Comparison of ENCODE assay signal across 2 cellular contexts in the genomic region with DNA sequence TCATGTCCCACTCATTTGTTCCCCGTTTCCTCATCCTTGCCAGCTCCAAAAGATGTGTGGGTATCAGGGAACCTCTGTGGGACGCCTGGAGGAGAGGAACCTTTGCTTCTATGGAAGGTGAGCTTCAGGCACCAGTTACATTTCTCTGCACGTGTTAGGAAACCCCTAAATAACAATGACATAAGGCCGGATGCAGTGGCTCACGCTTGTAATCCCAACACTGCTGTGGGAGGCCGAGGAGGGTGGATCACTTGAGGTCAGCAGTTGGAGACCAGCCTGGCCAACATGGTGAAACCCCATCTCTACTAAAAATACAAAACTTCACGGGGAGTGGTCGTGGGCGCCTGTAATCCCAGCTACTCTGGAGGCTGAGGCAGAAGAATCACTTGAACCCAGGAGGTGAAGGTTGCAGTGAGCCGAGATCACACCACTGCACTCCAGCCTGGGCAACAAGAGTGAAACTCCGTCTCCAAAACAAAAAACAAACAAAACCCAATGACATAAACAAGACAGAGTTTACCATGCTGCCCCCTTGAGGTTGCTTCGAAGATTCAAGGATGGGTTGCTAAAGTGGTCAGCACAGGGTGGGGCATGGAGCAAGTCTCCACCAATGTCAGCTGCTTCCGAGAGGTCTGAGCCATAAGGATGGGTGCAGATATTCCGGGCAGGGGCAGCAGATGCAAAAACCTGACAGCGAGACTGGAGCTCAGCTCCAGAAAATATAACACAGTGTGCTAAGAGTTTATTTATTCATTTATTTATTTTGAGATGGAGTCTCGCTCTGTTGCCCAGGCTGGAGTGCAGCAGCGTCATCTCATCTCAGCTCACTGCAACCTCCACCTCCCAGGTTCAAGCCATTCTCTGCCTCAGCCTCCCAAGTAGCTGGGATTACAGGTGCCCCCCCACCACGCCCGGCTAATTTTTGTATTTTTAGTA.
TF ChIP-seq lines count a peak whose summit lies in the region.
"Not testable (repeated sequence)": the region's sequence is repeated elsewhere in the genome, so short reads cannot be mapped to it uniquely, and the experiment has no call there.

No MANE protein-coding gene starts in this region.

TF ChIP-seq in HEK293, 187 proteins besides CTCF, POLR2A, EP300 and RAD21:
- peak; percentile 70; the same call in 1 of the 2 replicates for TF ChIP-seq ZNF2 (tag by site-specific recombination; IDR thresholded peaks at IDR 0.05)
- TF ChIP-seq, protein P1, sequence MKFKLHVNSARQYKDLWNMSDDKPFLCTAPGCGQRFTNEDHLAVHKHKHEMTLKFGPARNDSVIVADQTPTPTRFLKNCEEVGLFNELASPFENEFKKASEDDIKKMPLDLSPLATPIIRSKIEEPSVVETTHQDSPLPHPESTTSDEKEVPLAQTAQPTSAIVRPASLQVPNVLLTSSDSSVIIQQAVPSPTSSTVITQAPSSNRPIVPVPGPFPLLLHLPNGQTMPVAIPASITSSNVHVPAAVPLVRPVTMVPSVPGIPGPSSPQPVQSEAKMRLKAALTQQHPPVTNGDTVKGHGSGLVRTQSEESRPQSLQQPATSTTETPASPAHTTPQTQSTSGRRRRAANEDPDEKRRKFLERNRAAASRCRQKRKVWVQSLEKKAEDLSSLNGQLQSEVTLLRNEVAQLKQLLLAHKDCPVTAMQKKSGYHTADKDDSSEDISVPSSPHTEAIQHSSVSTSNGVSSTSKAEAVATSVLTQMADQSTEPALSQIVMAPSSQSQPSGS (tag by site-specific recombination; IDR thresholded peaks at IDR 0.05; ENCODE audit: low read depth): 0 out of 2 replicates have a peak, but pooled peaks have one; percentile 23
- TF ChIP-seq ZNF654 (tag by site-specific recombination; IDR thresholded peaks at IDR 0.05; ENCODE audit: low read depth): peak; percentile 46
- peak; percentile 52; the same call in 1 of the 2 replicates for TF ChIP-seq PATZ1 (tag by site-specific recombination; IDR thresholded peaks at IDR 0.05)
TF ChIP-seq in HEK293: peak in this region for 4; not testable (repeated sequence) for 183.

TF ChIP-seq in K562, 482 proteins besides CTCF, POLR2A, EP300 and RAD21 (continues in another document):
- peak; percentile 63 for TF ChIP-seq ARID1B (IDR thresholded peaks at IDR 0.05)
- TF ChIP-seq ETV1 (tag; conservative IDR thresholded peaks at IDR 0.05; ENCODE audit: low read depth): peak; percentile 52; the same call in 1 of the 2 replicates
- TF ChIP-seq, protein P2, sequence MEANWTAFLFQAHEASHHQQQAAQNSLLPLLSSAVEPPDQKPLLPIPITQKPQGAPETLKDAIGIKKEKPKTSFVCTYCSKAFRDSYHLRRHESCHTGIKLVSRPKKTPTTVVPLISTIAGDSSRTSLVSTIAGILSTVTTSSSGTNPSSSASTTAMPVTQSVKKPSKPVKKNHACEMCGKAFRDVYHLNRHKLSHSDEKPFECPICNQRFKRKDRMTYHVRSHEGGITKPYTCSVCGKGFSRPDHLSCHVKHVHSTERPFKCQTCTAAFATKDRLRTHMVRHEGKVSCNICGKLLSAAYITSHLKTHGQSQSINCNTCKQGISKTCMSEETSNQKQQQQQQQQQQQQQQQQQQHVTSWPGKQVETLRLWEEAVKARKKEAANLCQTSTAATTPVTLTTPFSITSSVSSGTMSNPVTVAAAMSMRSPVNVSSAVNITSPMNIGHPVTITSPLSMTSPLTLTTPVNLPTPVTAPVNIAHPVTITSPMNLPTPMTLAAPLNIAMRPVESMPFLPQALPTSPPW (CRISPR knock-in tag; IDR thresholded peaks at IDR 0.05): peak; percentile 39; the same call in 1 of the 2 replicates
- peak in 1 of 2 experiments; percentile 66; a peak in 1 of 4 replicates for TF ChIP-seq ARNT (IDR thresholded peaks at IDR 0.05)
- 0 out of 2 replicates have a peak, but pooled peaks have one; percentile 23 for TF ChIP-seq L3MBTL2 (IDR thresholded peaks at IDR 0.05)
- TF ChIP-seq CTBP1 (IDR thresholded peaks at IDR 0.05; ENCODE audit: borderline replicate concordance): peak; percentile 30; the same call in 1 of the 2 replicates
- TF ChIP-seq, protein P3, sequence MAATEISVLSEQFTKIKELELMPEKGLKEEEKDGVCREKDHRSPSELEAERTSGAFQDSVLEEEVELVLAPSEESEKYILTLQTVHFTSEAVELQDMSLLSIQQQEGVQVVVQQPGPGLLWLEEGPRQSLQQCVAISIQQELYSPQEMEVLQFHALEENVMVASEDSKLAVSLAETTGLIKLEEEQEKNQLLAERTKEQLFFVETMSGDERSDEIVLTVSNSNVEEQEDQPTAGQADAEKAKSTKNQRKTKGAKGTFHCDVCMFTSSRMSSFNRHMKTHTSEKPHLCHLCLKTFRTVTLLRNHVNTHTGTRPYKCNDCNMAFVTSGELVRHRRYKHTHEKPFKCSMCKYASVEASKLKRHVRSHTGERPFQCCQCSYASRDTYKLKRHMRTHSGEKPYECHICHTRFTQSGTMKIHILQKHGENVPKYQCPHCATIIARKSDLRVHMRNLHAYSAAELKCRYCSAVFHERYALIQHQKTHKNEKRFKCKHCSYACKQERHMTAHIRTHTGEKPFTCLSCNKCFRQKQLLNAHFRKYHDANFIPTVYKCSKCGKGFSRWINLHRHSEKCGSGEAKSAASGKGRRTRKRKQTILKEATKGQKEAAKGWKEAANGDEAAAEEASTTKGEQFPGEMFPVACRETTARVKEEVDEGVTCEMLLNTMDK (IDR thresholded peaks at IDR 0.05; ENCODE audit: borderline replicate concordance, insufficient read depth, low read depth, low read length, poor library complexity, severe bottlenecking): peak; percentile 66
- TF ChIP-seq, protein P4, sequence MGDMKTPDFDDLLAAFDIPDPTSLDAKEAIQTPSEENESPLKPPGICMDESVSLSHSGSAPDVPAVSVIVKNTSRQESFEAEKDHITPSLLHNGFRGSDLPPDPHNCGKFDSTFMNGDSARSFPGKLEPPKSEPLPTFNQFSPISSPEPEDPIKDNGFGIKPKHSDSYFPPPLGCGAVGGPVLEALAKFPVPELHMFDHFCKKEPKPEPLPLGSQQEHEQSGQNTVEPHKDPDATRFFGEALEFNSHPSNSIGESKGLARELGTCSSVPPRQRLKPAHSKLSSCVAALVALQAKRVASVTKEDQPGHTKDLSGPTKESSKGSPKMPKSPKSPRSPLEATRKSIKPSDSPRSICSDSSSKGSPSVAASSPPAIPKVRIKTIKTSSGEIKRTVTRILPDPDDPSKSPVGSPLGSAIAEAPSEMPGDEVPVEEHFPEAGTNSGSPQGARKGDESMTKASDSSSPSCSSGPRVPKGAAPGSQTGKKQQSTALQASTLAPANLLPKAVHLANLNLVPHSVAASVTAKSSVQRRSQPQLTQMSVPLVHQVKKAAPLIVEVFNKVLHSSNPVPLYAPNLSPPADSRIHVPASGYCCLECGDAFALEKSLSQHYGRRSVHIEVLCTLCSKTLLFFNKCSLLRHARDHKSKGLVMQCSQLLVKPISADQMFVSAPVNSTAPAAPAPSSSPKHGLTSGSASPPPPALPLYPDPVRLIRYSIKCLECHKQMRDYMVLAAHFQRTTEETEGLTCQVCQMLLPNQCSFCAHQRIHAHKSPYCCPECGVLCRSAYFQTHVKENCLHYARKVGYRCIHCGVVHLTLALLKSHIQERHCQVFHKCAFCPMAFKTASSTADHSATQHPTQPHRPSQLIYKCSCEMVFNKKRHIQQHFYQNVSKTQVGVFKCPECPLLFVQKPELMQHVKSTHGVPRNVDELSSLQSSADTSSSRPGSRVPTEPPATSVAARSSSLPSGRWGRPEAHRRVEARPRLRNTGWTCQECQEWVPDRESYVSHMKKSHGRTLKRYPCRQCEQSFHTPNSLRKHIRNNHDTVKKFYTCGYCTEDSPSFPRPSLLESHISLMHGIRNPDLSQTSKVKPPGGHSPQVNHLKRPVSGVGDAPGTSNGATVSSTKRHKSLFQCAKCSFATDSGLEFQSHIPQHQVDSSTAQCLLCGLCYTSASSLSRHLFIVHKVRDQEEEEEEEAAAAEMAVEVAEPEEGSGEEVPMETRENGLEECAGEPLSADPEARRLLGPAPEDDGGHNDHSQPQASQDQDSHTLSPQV (IDR thresholded peaks at IDR 0.05): peak; percentile 73
- TF ChIP-seq CC2D1A (IDR thresholded peaks at IDR 0.05): peak; percentile 32; the same call in 1 of the 2 replicates
- peak; percentile 97 for TF ChIP-seq FOXJ2 (tag; IDR thresholded peaks at IDR 0.05)
- TF ChIP-seq FOXJ3 (CRISPR knock-in tag; IDR thresholded peaks at IDR 0.05): peak; percentile 90
- TF ChIP-seq, protein P5, sequence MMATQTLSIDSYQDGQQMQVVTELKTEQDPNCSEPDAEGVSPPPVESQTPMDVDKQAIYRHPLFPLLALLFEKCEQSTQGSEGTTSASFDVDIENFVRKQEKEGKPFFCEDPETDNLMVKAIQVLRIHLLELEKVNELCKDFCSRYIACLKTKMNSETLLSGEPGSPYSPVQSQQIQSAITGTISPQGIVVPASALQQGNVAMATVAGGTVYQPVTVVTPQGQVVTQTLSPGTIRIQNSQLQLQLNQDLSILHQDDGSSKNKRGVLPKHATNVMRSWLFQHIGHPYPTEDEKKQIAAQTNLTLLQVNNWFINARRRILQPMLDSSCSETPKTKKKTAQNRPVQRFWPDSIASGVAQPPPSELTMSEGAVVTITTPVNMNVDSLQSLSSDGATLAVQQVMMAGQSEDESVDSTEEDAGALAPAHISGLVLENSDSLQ (IDR thresholded peaks at IDR 0.05): peak; percentile 20; the same call in 1 of the 2 replicates
- TF ChIP-seq SOX6 (IDR thresholded peaks at IDR 0.05): peak; percentile 37; the same call in 1 of the 2 replicates
- TF ChIP-seq RFX1 (IDR thresholded peaks at IDR 0.05): peak; percentile 78
- TF ChIP-seq SMARCA4 (IDR thresholded peaks at IDR 0.05): peak; percentile 59; the same call in 1 of the 2 replicates
- peak in 1 of 2 experiments; percentile 19; a peak in 1 of 4 replicates for TF ChIP-seq KDM1A (IDR thresholded peaks at IDR 0.05)
- peak; percentile 60; the same call in 1 of the 2 replicates for TF ChIP-seq BCOR (IDR thresholded peaks at IDR 0.05)
- TF ChIP-seq FOXK2 (conservative IDR thresholded peaks at IDR 0.05 in 1 of 2, IDR thresholded peaks at IDR 0.05 in 1 of 2; ENCODE audit: low read depth in 2 of 2): peak; percentile 97 to 98
- TF ChIP-seq MTA2 (IDR thresholded peaks at IDR 0.05; ENCODE audit: low read depth): peak; percentile 45; the same call in 1 of the 2 replicates
- TF ChIP-seq HDAC2 (IDR thresholded peaks at IDR 0.05): peak; percentile 53; the same call in 1 of the 2 replicates
- TF ChIP-seq SMC3 (conservative IDR thresholded peaks at IDR 0.05; ENCODE audit: insufficient read depth, low read depth, low read length): peak; percentile 34; the same call in 1 of the 2 replicates
- TF ChIP-seq MAZ (CRISPR knock-in tag; conservative IDR thresholded peaks at IDR 0.05 in 1 of 2, IDR thresholded peaks at IDR 0.05 in 1 of 2): peak in 1 of 2 experiments; percentile 49; a peak in 2 of 4 replicates
- TF ChIP-seq HDGF (IDR thresholded peaks at IDR 0.05): peak; percentile 78
- TF ChIP-seq, protein P6, sequence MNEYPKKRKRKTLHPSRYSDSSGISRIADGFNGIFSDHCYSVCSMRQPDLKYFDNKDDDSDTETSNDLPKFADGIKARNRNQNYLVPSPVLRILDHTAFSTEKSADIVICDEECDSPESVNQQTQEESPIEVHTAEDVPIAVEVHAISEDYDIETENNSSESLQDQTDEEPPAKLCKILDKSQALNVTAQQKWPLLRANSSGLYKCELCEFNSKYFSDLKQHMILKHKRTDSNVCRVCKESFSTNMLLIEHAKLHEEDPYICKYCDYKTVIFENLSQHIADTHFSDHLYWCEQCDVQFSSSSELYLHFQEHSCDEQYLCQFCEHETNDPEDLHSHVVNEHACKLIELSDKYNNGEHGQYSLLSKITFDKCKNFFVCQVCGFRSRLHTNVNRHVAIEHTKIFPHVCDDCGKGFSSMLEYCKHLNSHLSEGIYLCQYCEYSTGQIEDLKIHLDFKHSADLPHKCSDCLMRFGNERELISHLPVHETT (CRISPR knock-in tag; conservative IDR thresholded peaks at IDR 0.05 in 1 of 2, IDR thresholded peaks at IDR 0.05 in 1 of 2): 0 out of 4 replicates have a peak, but pooled peaks of 1 of the 2 experiments have one; percentile 38
- TF ChIP-seq NRF1 (conservative IDR thresholded peaks at IDR 0.05 in 1 of 2, IDR thresholded peaks at IDR 0.05 in 1 of 2): 0 out of 4 replicates have a peak, but pooled peaks of 1 of the 2 experiments have one; percentile 7
- TF ChIP-seq, protein P7, sequence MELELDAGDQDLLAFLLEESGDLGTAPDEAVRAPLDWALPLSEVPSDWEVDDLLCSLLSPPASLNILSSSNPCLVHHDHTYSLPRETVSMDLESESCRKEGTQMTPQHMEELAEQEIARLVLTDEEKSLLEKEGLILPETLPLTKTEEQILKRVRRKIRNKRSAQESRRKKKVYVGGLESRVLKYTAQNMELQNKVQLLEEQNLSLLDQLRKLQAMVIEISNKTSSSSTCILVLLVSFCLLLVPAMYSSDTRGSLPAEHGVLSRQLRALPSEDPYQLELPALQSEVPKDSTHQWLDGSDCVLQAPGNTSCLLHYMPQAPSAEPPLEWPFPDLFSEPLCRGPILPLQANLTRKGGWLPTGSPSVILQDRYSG (tag; conservative IDR thresholded peaks at IDR 0.05; ENCODE audit: low read depth): 0 out of 2 replicates have a peak, but pooled peaks have one; percentile 51
- peak; percentile 54; the same call in 1 of the 2 replicates for TF ChIP-seq ZZZ3 (IDR thresholded peaks at IDR 0.05)
- peak; percentile 65; the same call in 1 of the 2 replicates for TF ChIP-seq TOE1 (IDR thresholded peaks at IDR 0.05; ENCODE audit: borderline replicate concordance)
- not testable (repeated sequence) for TF ChIP-seq TOE1 (CRISPR knock-in tag; IDR thresholded peaks at IDR 0.05; ENCODE audit: borderline replicate concordance, low read depth)
- TF ChIP-seq LARP7 (IDR thresholded peaks at IDR 0.05): peak; percentile 34; the same call in 1 of the 2 replicates
- peak; percentile 50 for TF ChIP-seq EP400 (IDR thresholded peaks at IDR 0.05)
- TF ChIP-seq MNT (conservative IDR thresholded peaks at IDR 0.05): peak in 1 of 2 experiments; percentile 59; a peak in 2 of 4 replicates
- TF ChIP-seq, protein P8, sequence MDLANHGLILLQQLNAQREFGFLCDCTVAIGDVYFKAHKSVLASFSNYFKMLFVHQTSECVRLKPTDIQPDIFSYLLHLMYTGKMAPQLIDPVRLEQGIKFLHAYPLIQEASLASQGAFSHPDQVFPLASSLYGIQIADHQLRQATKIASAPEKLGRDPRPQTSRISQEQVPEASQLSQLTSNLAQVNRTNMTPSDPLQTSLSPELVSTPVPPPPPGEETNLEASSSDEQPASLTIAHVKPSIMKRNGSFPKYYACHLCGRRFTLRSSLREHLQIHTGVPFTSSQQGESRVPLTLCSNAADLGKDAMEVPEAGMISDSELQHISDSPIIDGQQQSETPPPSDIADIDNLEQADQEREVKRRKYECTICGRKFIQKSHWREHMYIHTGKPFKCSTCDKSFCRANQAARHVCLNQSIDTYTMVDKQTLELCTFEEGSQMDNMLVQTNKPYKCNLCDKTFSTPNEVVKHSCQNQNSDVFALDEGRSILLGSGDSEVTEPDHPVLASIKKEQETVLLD (IDR thresholded peaks at IDR 0.05): peak; percentile 63; the same call in 1 of the 2 replicates
